ENCODE assay signal across 8 cellular contexts in genomic region chrX:17377795-17378194, GRCh38. TPM values are rescaled to one million over a fixed set of nuclear protein-coding genes. Genes with fewer than 3 reads are reported as not detected.
DNase-seq lines count a peak whose midpoint lies in the region; ATAC-seq, FAIRE-seq and TF ChIP-seq lines count a peak whose summit lies in the region.

No MANE protein-coding gene starts in this region.

- TF ChIP-seq CTCF in gastroesophageal sphincter (IDR thresholded peaks at IDR 0.05) = no peak

- H3K27ac ChIP-seq in gastroesophageal sphincter = peak overlapping the region in 3 of 4 donors; percentile 42 to 85 (median 79)

- H3K4me3 ChIP-seq in gastroesophageal sphincter = peak overlapping the region; percentile 68 to 87

- FAIRE-seq in GM19239 (lab: Jason Lieb, UNC) = no peak

- ATAC-seq in gastroesophageal sphincter (no peak), GM18861 (IDR thresholded peaks at IDR 0.05; ENCODE audit: unreplicated experiment) (no peak)

- DNase-seq in NCI-H748 (lab: John Stamatoyannopoulos, UW; ENCODE audit: unreplicated experiment) (peak; percentile 44), NCI-H748 treated with DMSO at 0.1 percent for 48 hours (lab: John Stamatoyannopoulos, UW) (no peak), GM19239 (ENCODE audit: insufficient read length, low spot score) (no peak), globus pallidus (ENCODE audit: low spot score) (no peak)
- peak; percentile 25 to 41 for DNase-seq in activated CD4-positive, alpha-beta T cell treated with anti-CD3 and anti-CD28 coated beads, Interleukin-2, amount 50 U/mL, for 48 hours
- DNase-seq in stimulated activated CD8-positive, alpha-beta memory T cell treated with anti-CD3 and anti-CD28 coated beads, Interleukin-4, amount 100 ng/mL, for 48 hours = peak; percentile 37

- TF ChIP-seq POLR2A in gastroesophageal sphincter (IDR thresholded peaks at IDR 0.05) = no peak

- no peaks in the 10 kb centered on the region for H3K9me3 ChIP-seq in gastroesophageal sphincter

- H3K27me3 ChIP-seq in gastroesophageal sphincter = no peaks in the 10 kb centered on the region

- no peaks in the 10 kb centered on the region for H3K36me3 ChIP-seq in gastroesophageal sphincter

- TF ChIP-seq EP300 in gastroesophageal sphincter (IDR thresholded peaks at IDR 0.05) = no peak

- H3K4me1 ChIP-seq in gastroesophageal sphincter = no peaks in the 10 kb centered on the region

- no CpG with 5 or more reads among the region's 9 CpGs for WGBS in gastroesophageal sphincter (ENCODE audit: low coverage in 1 of 2), 2 donors

RNA-seq across cellular contexts. Expression of gene NHS, which starts 2.8 kb away (rescaled TPM):
- total RNA-seq in gastroesophageal sphincter = 10 to 100 TPM in 1 of 4 donors, 1 to 10 TPM in 3; 4.7 to 12.3 (median 6.6) TPM

Comparison
In these comparisons a context has a peak if more than half of its experiments do, and no peak if none do; other contexts are left out.
1. DNase-seq: peak in NCI-H748 (single experiment), activated CD4-positive, alpha-beta T cell treated with anti-CD3 and anti-CD28 coated beads, Interleukin-2, amount 50 U/mL, for 48 hours (2 of 2) and stimulated activated CD8-positive, alpha-beta memory T cell treated with anti-CD3 and anti-CD28 coated beads, Interleukin-4, amount 100 ng/mL, for 48 hours (single experiment); none in NCI-H748 treated with DMSO at 0.1 percent for 48 hours (single experiment), GM19239 (single experiment) and globus pallidus (single experiment).